27 cellular contexts compared by ENCODE assay signal in the genomic region with DNA sequence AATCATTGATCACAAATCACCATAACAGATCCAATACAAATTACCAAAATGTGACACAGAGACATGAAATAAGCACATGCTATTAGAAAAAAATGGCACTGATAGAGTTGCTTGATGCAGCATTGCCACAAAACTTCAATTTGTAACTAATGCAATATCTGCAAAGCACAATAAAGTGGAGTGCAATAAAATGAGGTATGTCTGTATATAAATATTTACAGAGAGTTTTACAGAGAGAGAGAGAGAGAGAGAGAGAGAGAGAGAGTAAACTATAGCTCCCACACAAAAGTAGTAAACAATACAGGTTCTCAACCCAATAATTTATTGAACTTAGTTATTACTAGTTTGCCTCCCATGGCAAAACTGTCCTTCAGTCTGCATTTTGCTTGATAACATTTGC.
"Had no signal": no experiment of that assay in that cellular context is flagged by ENCODE, and none has a peak within 500 bp of the region (broad histone marks: within the 10 kb centered on the region; RNA-seq: fewer than 3 reads in every experiment).

No MANE protein-coding gene starts in this region.

- DNase-seq: activated CD4-positive, alpha-beta memory T cell treated with anti-CD3 and anti-CD28 coated beads, Interleukin-2, amount 10 ng/mL, durations not matched to agents 7 days and 5 days; activated CD4-positive, alpha-beta T cell treated with anti-CD3 and anti-CD28 coated beads for 1 hour; activated CD4-positive, alpha-beta T cell treated with anti-CD3 and anti-CD28 coated beads for 4 hours; activated CD4-positive, alpha-beta T cell treated with anti-CD3 and anti-CD28 coated beads, Interleukin-2, amount 10 ng/mL, durations not matched to agents 7 days and 5 days; activated CD4-positive, alpha-beta T cell treated with anti-CD3 and anti-CD28 coated beads, Interleukin-2, amount 50 U/mL, for 4 hours; activated CD8-positive, alpha-beta memory T cell treated with anti-CD3 and anti-CD28 coated beads, Interleukin-2, amount 50 U/mL, for 48 hours; activated gamma-delta T cell; activated naive CD4-positive, alpha-beta T cell treated with anti-CD3 and anti-CD28 coated beads, Interleukin-2, amount 50 U/mL, for 16 hours; activated naive CD4-positive, alpha-beta T cell treated with Interleukin-2 at 50 U/mL for 16 hours; activated T-cell treated with anti-CD3 and anti-CD28 coated beads for 4 hours; activated T-cell treated with anti-CD3 and anti-CD28 coated beads, Interleukin-2, amount 50 U/mL, for 24 hours; activated T-cell treated with anti-CD3 and anti-CD28 coated beads, Interleukin-2, amount 50 U/mL, for 72 hours; amniotic stem cell; anterior cingulate cortex; brain microvascular endothelial cell; dorsolateral prefrontal cortex; effector memory CD4-positive, alpha-beta T cell; endodermal cell; foreskin fibroblast; head of caudate nucleus; hippocampal formation had no signal

- H3K27ac Mint-ChIP-seq: activated CD4-positive, alpha-beta memory T cell treated with anti-CD3 and anti-CD28 coated beads, Interleukin-2, amount 10 ng/mL, durations not matched to agents 7 days and 5 days; activated CD4-positive, alpha-beta T cell treated with anti-CD3 and anti-CD28 coated beads, Interleukin-2, amount 10 ng/mL, durations not matched to agents 7 days and 5 days; activated naive CD8-positive, alpha-beta T cell; activated T-cell treated with anti-CD3 and anti-CD28 coated beads, Interleukin-2, amount 50 U/mL, for 24 hours; activated T-cell treated with anti-CD3 and anti-CD28 coated beads, Interleukin-2, amount 50 U/mL, for 72 hours; dendritic cell treated with granulocyte-macrophage colony-stimulating factor and Interleukin-4, amounts not matched to agents 40 ng/mL and 50 ng/mL, for 4 days; endodermal cell; WTC11 had no signal

- H3K36me3 Mint-ChIP-seq: activated naive CD8-positive, alpha-beta T cell had no signal

- H3K4me3 Mint-ChIP-seq: activated CD4-positive, alpha-beta memory T cell treated with anti-CD3 and anti-CD28 coated beads, Interleukin-2, amount 10 ng/mL, durations not matched to agents 7 days and 5 days; activated CD4-positive, alpha-beta T cell treated with anti-CD3 and anti-CD28 coated beads, Interleukin-2, amount 10 ng/mL, durations not matched to agents 7 days and 5 days; activated naive CD8-positive, alpha-beta T cell; activated T-cell treated with anti-CD3 and anti-CD28 coated beads, Interleukin-2, amount 50 U/mL, for 24 hours; activated T-cell treated with anti-CD3 and anti-CD28 coated beads, Interleukin-2, amount 50 U/mL, for 72 hours; central memory CD8-positive, alpha-beta T cell; dendritic cell treated with granulocyte-macrophage colony-stimulating factor and Interleukin-4, amounts not matched to agents 40 ng/mL and 50 ng/mL, for 4 days; endodermal cell; WTC11 had no signal

- H3K4me3 ChIP-seq: coronary artery, dorsolateral prefrontal cortex had no signal

- H3K4me1 Mint-ChIP-seq: activated CD4-positive, alpha-beta memory T cell treated with anti-CD3 and anti-CD28 coated beads, Interleukin-2, amount 10 ng/mL, durations not matched to agents 7 days and 5 days; activated CD4-positive, alpha-beta T cell treated with anti-CD3 and anti-CD28 coated beads, Interleukin-2, amount 10 ng/mL, durations not matched to agents 7 days and 5 days; central memory CD8-positive, alpha-beta T cell; endodermal cell; WTC11 had no signal

- ATAC-seq: activated T-cell treated with anti-CD3 and anti-CD28 coated beads, Interleukin-2, amount 50 U/mL, for 72 hours; esophagus mucosa; WTC11 had no signal

- H3K27me3 Mint-ChIP-seq: activated CD4-positive, alpha-beta memory T cell treated with anti-CD3 and anti-CD28 coated beads, Interleukin-2, amount 10 ng/mL, durations not matched to agents 7 days and 5 days; activated CD4-positive, alpha-beta T cell treated with anti-CD3 and anti-CD28 coated beads, Interleukin-2, amount 10 ng/mL, durations not matched to agents 7 days and 5 days; activated naive CD8-positive, alpha-beta T cell; activated T-cell treated with anti-CD3 and anti-CD28 coated beads, Interleukin-2, amount 50 U/mL, for 24 hours; central memory CD8-positive, alpha-beta T cell; dendritic cell treated with granulocyte-macrophage colony-stimulating factor and Interleukin-4, amounts not matched to agents 40 ng/mL and 50 ng/mL, for 4 days had no signal
